2 cellular contexts compared by ENCODE assay signal in the genomic region with DNA sequence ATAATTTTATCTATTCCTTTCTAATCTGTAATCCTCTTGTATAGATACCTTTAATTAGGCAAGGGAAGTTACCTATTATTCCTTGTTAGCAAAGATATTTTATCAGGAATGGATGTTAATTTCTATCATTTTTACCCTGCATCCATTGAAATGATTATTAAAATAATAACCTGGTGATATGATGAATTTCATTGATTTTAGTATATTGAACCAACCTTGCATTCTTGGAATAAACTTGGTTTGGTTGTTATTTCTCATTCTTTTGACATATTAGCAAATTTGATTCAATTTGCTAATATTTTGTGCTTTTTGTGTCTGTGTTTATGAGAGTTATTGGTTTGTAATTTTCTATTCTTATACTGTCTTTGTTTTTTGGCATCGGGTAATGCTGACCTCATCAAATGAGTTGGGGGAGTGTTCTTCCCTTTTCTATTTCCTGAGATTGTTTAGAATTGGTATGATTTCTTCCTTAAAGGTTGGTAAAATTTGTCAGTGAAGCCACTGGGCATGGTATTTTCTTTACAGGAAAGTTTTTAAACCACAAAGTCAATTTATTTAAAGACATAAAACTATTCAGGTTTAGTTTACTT.
A peak's percentile ranks its signal among the peaks of the same experiment; 100 is the strongest.
TF ChIP-seq lines count a peak whose summit lies in the region.

No MANE protein-coding gene starts in this region.

TF ChIP-seq in HepG2, 621 proteins besides CTCF, POLR2A, EP300 and RAD21 (continued from another document):
- TF ChIP-seq, protein P1, sequence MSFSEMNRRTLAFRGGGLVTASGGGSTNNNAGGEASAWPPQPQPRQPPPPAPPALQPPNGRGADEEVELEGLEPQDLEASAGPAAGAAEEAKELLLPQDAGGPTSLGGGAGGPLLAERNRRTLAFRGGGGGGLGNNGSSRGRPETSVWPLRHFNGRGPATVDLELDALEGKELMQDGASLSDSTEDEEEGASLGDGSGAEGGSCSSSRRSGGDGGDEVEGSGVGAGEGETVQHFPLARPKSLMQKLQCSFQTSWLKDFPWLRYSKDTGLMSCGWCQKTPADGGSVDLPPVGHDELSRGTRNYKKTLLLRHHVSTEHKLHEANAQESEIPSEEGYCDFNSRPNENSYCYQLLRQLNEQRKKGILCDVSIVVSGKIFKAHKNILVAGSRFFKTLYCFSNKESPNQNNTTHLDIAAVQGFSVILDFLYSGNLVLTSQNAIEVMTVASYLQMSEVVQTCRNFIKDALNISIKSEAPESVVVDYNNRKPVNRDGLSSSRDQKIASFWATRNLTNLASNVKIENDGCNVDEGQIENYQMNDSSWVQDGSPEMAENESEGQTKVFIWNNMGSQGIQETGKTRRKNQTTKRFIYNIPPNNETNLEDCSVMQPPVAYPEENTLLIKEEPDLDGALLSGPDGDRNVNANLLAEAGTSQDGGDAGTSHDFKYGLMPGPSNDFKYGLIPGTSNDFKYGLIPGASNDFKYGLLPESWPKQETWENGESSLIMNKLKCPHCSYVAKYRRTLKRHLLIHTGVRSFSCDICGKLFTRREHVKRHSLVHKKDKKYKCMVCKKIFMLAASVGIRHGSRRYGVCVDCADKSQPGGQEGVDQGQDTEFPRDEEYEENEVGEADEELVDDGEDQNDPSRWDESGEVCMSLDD (CRISPR knock-in tag; IDR thresholded peaks at IDR 0.05; ENCODE audit: borderline replicate concordance): no peak
- peak; percentile 75 to 89 for TF ChIP-seq MAFK (conservative IDR thresholded peaks at IDR 0.05 in 1 of 2, IDR thresholded peaks at IDR 0.05 in 1 of 2; ENCODE audit: low read length in 2 of 2)

TF ChIP-seq in K562, 482 proteins besides CTCF, POLR2A, EP300 and RAD21 (continued from another document):
- TF ChIP-seq, protein P2, sequence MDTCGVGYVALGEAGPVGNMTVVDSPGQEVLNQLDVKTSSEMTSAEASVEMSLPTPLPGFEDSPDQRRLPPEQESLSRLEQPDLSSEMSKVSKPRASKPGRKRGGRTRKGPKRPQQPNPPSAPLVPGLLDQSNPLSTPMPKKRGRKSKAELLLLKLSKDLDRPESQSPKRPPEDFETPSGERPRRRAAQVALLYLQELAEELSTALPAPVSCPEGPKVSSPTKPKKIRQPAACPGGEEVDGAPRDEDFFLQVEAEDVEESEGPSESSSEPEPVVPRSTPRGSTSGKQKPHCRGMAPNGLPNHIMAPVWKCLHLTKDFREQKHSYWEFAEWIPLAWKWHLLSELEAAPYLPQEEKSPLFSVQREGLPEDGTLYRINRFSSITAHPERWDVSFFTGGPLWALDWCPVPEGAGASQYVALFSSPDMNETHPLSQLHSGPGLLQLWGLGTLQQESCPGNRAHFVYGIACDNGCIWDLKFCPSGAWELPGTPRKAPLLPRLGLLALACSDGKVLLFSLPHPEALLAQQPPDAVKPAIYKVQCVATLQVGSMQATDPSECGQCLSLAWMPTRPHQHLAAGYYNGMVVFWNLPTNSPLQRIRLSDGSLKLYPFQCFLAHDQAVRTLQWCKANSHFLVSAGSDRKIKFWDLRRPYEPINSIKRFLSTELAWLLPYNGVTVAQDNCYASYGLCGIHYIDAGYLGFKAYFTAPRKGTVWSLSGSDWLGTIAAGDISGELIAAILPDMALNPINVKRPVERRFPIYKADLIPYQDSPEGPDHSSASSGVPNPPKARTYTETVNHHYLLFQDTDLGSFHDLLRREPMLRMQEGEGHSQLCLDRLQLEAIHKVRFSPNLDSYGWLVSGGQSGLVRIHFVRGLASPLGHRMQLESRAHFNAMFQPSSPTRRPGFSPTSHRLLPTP (IDR thresholded peaks at IDR 0.05; ENCODE audit: borderline replicate concordance, extremely low read depth, insufficient read length): no peak
TF ChIP-seq in K562: peak in this region for 3.
